18 cellular contexts compared by ENCODE assay signal in genomic region chr1:22794691-22795090, GRCh38.
DNase-seq lines count a peak whose midpoint lies in the region; ATAC-seq and TF ChIP-seq lines count a peak whose summit lies in the region.
"Had no signal": no experiment of that assay in that cellular context is flagged by ENCODE, and none has a peak within 500 bp of the region (broad histone marks: within the 10 kb centered on the region; RNA-seq: fewer than 3 reads in every experiment).

No MANE protein-coding gene starts in this region.

- TF ChIP-seq CTCF in right atrium auricular region (IDR thresholded peaks at IDR 0.05), result no peak

- H3K9ac ChIP-seq in adipocyte (ENCODE audit: low read length), result no peak overlapping the region

- H3K4me3 ChIP-seq in adipocyte (ENCODE audit: low read length) (no peak overlapping the region), right atrium auricular region (no peak overlapping the region)
- H3K4me3 ChIP-seq: gastrocnemius medialis, skin epidermis had no signal

- H3K4me1 ChIP-seq in adipocyte (ENCODE audit: control insufficient read depth, insufficient read depth, low read length) (peaks cover 24% of the 10 kb centered on the region), right atrium auricular region (peaks cover 0 to 18% of the 10 kb centered on the region in 2 donors)
- H3K4me1 ChIP-seq: gastrocnemius medialis had no signal

- ATAC-seq in HG03097 (IDR thresholded peaks at IDR 0.05; ENCODE audit: low FRiP score, unreplicated experiment), result no peak
- ATAC-seq: activated naive CD4-positive, alpha-beta T cell treated with anti-CD3 and anti-CD28 coated beads, Interleukin-2, amount 50 U/mL, for 72 hours; gastrocnemius medialis; stimulated activated naive B cell treated with anti-CD40 and anti-IgM and Interleukin-4, amounts not matched to agents 10 μg/mL and 1 μg/mL and 100 μg/mL, for 72 hours had no signal

- no peaks in the 10 kb centered on the region for H3K36me3 ChIP-seq in adipocyte (ENCODE audit: control insufficient read depth, insufficient read depth, low read length, severe bottlenecking)
- no peaks in the 10 kb centered on the region for H3K36me3 ChIP-seq in right atrium auricular region
- H3K36me3 ChIP-seq: gastrocnemius medialis had no signal

- H3K9me3 ChIP-seq in adipocyte (ENCODE audit: control insufficient read depth, low read length) (no peaks in the 10 kb centered on the region), right atrium auricular region (no peaks in the 10 kb centered on the region)
- H3K9me3 ChIP-seq: gastrocnemius medialis had no signal

- H3K27me3 ChIP-seq in adipocyte (replicated peaks; ENCODE audit: control insufficient read depth, insufficient read depth, low read length) (peaks cover 9% of the 10 kb centered on the region), right atrium auricular region (no peaks in the 10 kb centered on the region)
- H3K27me3 ChIP-seq: gastrocnemius medialis had no signal

- H3K27ac ChIP-seq in right atrium auricular region, result peak overlapping the region; percentile 5 to 40
- H3K27ac ChIP-seq: gastrocnemius medialis had no signal

- DNase-seq in ELF-1 (ENCODE audit: low read depth, low spot score), result peak; percentile 80
- peak; percentile 37 for DNase-seq in adipocyte (ENCODE audit: low read depth)
- DNase-seq in right atrium auricular region (ENCODE audit: low spot score), result peak; percentile 69
- peak; percentile 4 for DNase-seq in renal cortical epithelial cell (ENCODE audit: low read depth)
- DNase-seq in HCEC 1CT, result no peak
- no peak for DNase-seq in NCI-H446 treated with DMSO at 0.1 percent for 48 hours (lab: John Stamatoyannopoulos, UW)
- no peak for DNase-seq in H4 (ENCODE audit: low spot score)
- DNase-seq: activated T-cell treated with anti-CD3 and anti-CD28 coated beads, Interleukin-2, amount 50 U/mL, for 24 hours; Calu3; effector memory CD4-positive, alpha-beta T cell; gastrocnemius medialis; immature natural killer cell; NCI-H1105 treated with DMSO at 0.1 percent for 48 hours; NCI-H345; stimulated activated naive B cell treated with anti-CD40 and anti-IgM and Interleukin-4, amounts not matched to agents 10 μg/mL and 1 μg/mL and 100 μg/mL, for 72 hours had no signal

Comparison
In these comparisons a context has a peak if more than half of its experiments do, and no peak if none do; other contexts are left out.
1. DNase-seq: peak in ELF-1 (single experiment), adipocyte (single experiment), right atrium auricular region (single experiment) and renal cortical epithelial cell (single experiment); none in HCEC 1CT (single experiment), NCI-H446 treated with DMSO at 0.1 percent for 48 hours (single experiment) and H4 (single experiment).